ENCODE assay signal across 8 cellular contexts in the genomic region with DNA sequence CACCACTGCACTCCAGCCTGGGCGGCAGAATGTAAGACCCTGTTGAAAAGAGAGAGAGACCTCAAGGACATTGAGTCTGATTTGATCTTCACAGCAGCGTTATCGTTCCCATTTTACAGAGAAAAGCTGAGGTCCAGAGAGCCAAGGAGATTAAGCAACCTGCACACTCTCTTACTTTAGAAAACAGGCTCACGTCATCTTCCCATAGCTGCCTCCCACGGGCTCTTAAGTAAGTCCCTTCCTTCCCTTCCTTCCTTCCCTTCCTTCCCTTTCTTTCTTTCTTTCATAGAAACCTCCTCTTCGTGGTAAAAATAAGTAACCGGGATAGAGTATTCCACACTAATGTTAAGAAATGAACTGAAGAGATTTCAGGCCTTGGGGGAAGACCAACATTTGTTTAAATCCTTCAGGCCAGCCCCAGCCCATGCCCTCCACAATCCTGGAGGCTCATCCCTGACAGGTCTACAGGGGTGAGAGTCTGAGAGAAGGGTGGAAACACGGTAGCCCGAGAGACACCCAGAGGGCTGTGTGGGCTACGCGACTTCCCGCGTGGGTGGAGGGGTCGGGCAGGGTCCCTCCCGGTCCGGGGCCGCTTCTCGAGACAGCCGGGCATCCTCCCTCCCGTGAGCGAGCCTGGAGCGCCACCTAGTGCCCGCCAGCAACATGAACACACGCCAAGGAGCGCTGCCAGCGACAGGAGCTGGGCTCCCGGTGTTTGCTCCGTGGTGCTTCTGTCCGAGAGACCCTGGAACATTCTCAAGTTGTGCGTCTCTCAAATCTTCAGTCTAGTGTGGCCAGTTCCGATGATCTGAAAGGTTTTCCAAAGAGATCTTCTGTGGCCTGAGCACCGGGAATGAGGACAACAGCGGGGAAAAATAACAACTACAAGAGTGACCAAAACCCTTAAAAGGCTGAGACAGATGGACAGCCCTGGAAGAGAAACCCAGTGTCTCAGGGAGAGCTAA.
DNase-seq lines count a peak whose midpoint lies in the region; ATAC-seq and TF ChIP-seq lines count a peak whose summit lies in the region.

No MANE protein-coding gene starts in this region.

- peaks cover 39% of the 10 kb centered on the region for H3K27me3 Mint-ChIP-seq in activated naive CD4-positive, alpha-beta T cell treated with anti-CD3 and anti-CD28 coated beads for 36 hours (ENCODE audit: low read depth)
- peaks cover 50% of the 10 kb centered on the region for H3K27me3 Mint-ChIP-seq in type B pancreatic cell

- intact Hi-C loops in activated naive CD4-positive, alpha-beta T cell treated with anti-CD3 and anti-CD28 coated beads for 36 hours (cut with micrococcal nuclease) = loop anchor here (1.0 to 5.0 kb wide), 7 partner anchors 38 to 1600 kb away; a partner anchor contains a TSS
- intact Hi-C loops in Right ventricle myocardium inferior (cut with DNase I) = loop anchor here (2.0 to 10.0 kb wide), 3 partner anchors 159 to 1661 kb away; no protein-coding TSS in a partner anchor

- peaks cover 8% of the 10 kb centered on the region for H3K4me1 Mint-ChIP-seq in activated naive CD4-positive, alpha-beta T cell treated with anti-CD3 and anti-CD28 coated beads for 36 hours (ENCODE audit: low read depth)
- peaks cover 49% of the 10 kb centered on the region for H3K4me1 Mint-ChIP-seq in type B pancreatic cell (ENCODE audit: unreplicated experiment)

- H3K9ac ChIP-seq in HUES64 (ENCODE audit: low read depth, low read length) (0 out of 2 replicates have a peak overlapping the region, but pooled peaks have one; percentile 15), parathyroid adenoma (no peak overlapping the region)

- H3K4me1 ChIP-seq in HUES64 (ENCODE audit: insufficient read depth, low read length) (peaks cover 18% of the 10 kb centered on the region), SJSA1 (replicated peaks) (peaks cover 7% of the 10 kb centered on the region), parathyroid adenoma (no peaks in the 10 kb centered on the region)

- no peaks in the 10 kb centered on the region for H3K9me3 Mint-ChIP-seq in activated naive CD4-positive, alpha-beta T cell treated with anti-CD3 and anti-CD28 coated beads for 36 hours
- H3K9me3 Mint-ChIP-seq in type B pancreatic cell = no peaks in the 10 kb centered on the region

- no peaks in the 10 kb centered on the region for H3K36me3 Mint-ChIP-seq in activated naive CD4-positive, alpha-beta T cell treated with anti-CD3 and anti-CD28 coated beads for 36 hours (ENCODE audit: low read depth)
- no peaks in the 10 kb centered on the region for H3K36me3 Mint-ChIP-seq in type B pancreatic cell

- no peaks in the 10 kb centered on the region for H3K9me3 ChIP-seq in HUES64 (ENCODE audit: insufficient read depth, low read depth, low read length)
- no peaks in the 10 kb centered on the region for H3K9me3 ChIP-seq in SJSA1 (replicated peaks)
- no peaks in the 10 kb centered on the region for H3K9me3 ChIP-seq in parathyroid adenoma (ENCODE audit: control insufficient read depth, low read length)

- no peak overlapping the region for H3K27ac Mint-ChIP-seq in activated naive CD4-positive, alpha-beta T cell treated with anti-CD3 and anti-CD28 coated beads for 36 hours
- H3K27ac Mint-ChIP-seq in type B pancreatic cell = no peak overlapping the region

- H3K27ac ChIP-seq in HUES64 (ENCODE audit: low read depth, low read length) (no peak overlapping the region), SJSA1 (no peak overlapping the region), parathyroid adenoma (no peak overlapping the region)

- DNase-seq in DMS53 treated with DMSO at 0.1 percent for 48 hours (lab: John Stamatoyannopoulos, UW; ENCODE audit: unreplicated experiment) (peak; percentile 67), SJSA1 (ENCODE audit: low read depth in 1 of 2, low spot score in 2 of 2) (peak; percentile 67 to 74), Right ventricle myocardium inferior (ENCODE audit: missing footprints) (peak; percentile 91), type B pancreatic cell (ENCODE audit: extremely low spot score, unreplicated experiment) (peak; percentile 89)
- DNase-seq in activated naive CD4-positive, alpha-beta T cell treated with anti-CD3 and anti-CD28 coated beads for 36 hours = peak; percentile 80

- H3K4me3 ChIP-seq in HUES64 (ENCODE audit: low read length) (peak overlapping the region; percentile 4; the same call in 1 of the 2 replicates), SJSA1 (no peak overlapping the region), parathyroid adenoma (ENCODE audit: low read depth, low read length) (no peak overlapping the region)

- 19% methylated on average over 31 of the region's 33 CpGs for WGBS in HUES64

- TF ChIP-seq CTCF in parathyroid adenoma (IDR thresholded peaks at IDR 0.05) = peak; percentile 88
- TF ChIP-seq CTCF in type B pancreatic cell (conservative IDR thresholded peaks at IDR 0.05) = peak; percentile 98

- CTCF ChIA-PET in activated naive CD4-positive, alpha-beta T cell treated with anti-CD3 and anti-CD28 coated beads for 36 hours (lab: Charles Lee) = interaction anchor here (0.5 to 1.7 kb wide), 26 partner anchors 9 to 1664 kb away, joined by 3 to 17 read pairs (median 4); no protein-coding TSS in a partner anchor

- H3K27me3 ChIP-seq in HUES64 (ENCODE audit: insufficient read depth, low read length) (peaks cover 26% of the 10 kb centered on the region), SJSA1 (replicated peaks) (peaks cover 13% of the 10 kb centered on the region), parathyroid adenoma (ENCODE audit: control insufficient read depth, insufficient read depth, low read length) (no peaks in the 10 kb centered on the region)

- H2AFZ ChIP-seq in parathyroid adenoma = peak overlapping the region; percentile 18

- no peaks in the 10 kb centered on the region for H3K79me2 ChIP-seq in parathyroid adenoma

- peak overlapping the region; percentile 59 for H3K4me2 ChIP-seq in parathyroid adenoma (ENCODE audit: low read length)

- H3K36me3 ChIP-seq in HUES64 (ENCODE audit: insufficient read depth, low read length) (no peaks in the 10 kb centered on the region), SJSA1 (no peaks in the 10 kb centered on the region), parathyroid adenoma (ENCODE audit: control insufficient read depth, insufficient read depth, low read length) (no peaks in the 10 kb centered on the region)

- H3K4me3 Mint-ChIP-seq in activated naive CD4-positive, alpha-beta T cell treated with anti-CD3 and anti-CD28 coated beads for 36 hours = peak overlapping the region; percentile 8
- peak overlapping the region; percentile 62 for H3K4me3 Mint-ChIP-seq in type B pancreatic cell

- ATAC-seq in GM21526 (IDR thresholded peaks at IDR 0.05; ENCODE audit: low FRiP score, unreplicated experiment) (peak; percentile 92), Right ventricle myocardium inferior (peak; percentile 91)
